Comparison of ENCODE assay signal across 8 cellular contexts in genomic region chr9:6757132-6757987, GRCh38. TPM values are rescaled to one million over a fixed set of nuclear protein-coding genes. Genes with fewer than 3 reads are reported as not detected.
DNase-seq lines count a peak whose midpoint lies in the region; ATAC-seq and TF ChIP-seq lines count a peak whose summit lies in the region.

Gene KDM4C, plus strand, starts transcription at chr9:6757973. Its CDS starts 35,016 bp downstream, at chr9:6792989.

- H3K36me3 Mint-ChIP-seq in immature natural killer cell: no peaks in the 10 kb centered on the region

- H3K27ac ChIP-seq in caudate nucleus (ENCODE audit: low read depth, low read length): peak within 1 kb of the TSS; percentile 90

- H3K27ac Mint-ChIP-seq in immature natural killer cell: peak within 1 kb of the TSS; percentile 99 to 100 (median 99)

- H3K9me3 Mint-ChIP-seq in immature natural killer cell: no peaks in the 10 kb centered on the region

- peak within 1 kb of the TSS; percentile 93 to 100 (median 99) for H3K4me3 Mint-ChIP-seq in immature natural killer cell

- CTCF ChIA-PET in AG04449 (lab: Yijun Ruan, JAX): interaction anchor here (1.2 to 2.3 kb wide), 2 partner anchors 19 to 26 kb away, joined by 4 read pairs; no protein-coding TSS in a partner anchor

- peak; percentile 70 for ATAC-seq in GM18873 (IDR thresholded peaks at IDR 0.05; ENCODE audit: low FRiP score, unreplicated experiment)
- ATAC-seq in HG03135 (IDR thresholded peaks at IDR 0.05; ENCODE audit: unreplicated experiment): peak; percentile 75

- peaks cover 41 to 43% of the 10 kb centered on the region in 2 donors for H3K4me1 Mint-ChIP-seq in immature natural killer cell

- H3K27me3 Mint-ChIP-seq in immature natural killer cell (ENCODE audit: low read depth in 3 of 3): peaks cover 16 to 25% (median 21%) of the 10 kb centered on the region in 3 donors

- POLR2A ChIA-PET in AG04449 (lab: Yijun Ruan, JAX): interaction anchor here (0.5 to 1.5 kb wide), 3 partner anchors 13 to 197 kb away, joined by 3 to 6 read pairs (median 4); no protein-coding TSS in a partner anchor

- no peak for DNase-seq in AG04449 (ENCODE audit: low read depth, low spot score)
- peak; percentile 98 for DNase-seq in NCI-H2227 (lab: John Stamatoyannopoulos, UW; ENCODE audit: unreplicated experiment)
- DNase-seq in activated CD4-positive, CD25-positive, alpha-beta regulatory T cell (lab: John Stamatoyannopoulos, UW): peak; percentile 72 to 91 (median 90)
- peak; percentile 53 to 99 (median 92) for DNase-seq in caudate nucleus (lab: John Stamatoyannopoulos, UW)
- DNase-seq in immature natural killer cell: peak; percentile 93 to 95 (median 94)
- peak; percentile 89 for DNase-seq in smooth muscle cell of the brain vasculature (ENCODE audit: low read depth, low spot score)

- peak within 1 kb of the TSS; percentile 91 for H3K4me3 ChIP-seq in AG04449 (ENCODE audit: low read depth, low read length)

- no peak for TF ChIP-seq CTCF in AG04449 (IDR thresholded peaks at IDR 0.05; ENCODE audit: insufficient read depth, low read length, missing control alignments)

RNA-seq across cellular contexts. Expression of gene KDM4C, which starts in this region (rescaled TPM):
- 10 to 100 TPM; 18.2 to 45.6 (median 29.9) TPM for polyA plus RNA-seq in immature natural killer cell
